In genomic region chr17:56592487-56593072, GRCh38 we compare ENCODE assay signal across 7 cellular contexts. TPM values are rescaled to one million over a fixed set of nuclear protein-coding genes. Genes with fewer than 3 reads are reported as not detected.
DNase-seq lines count a peak whose midpoint lies in the region; ATAC-seq, FAIRE-seq and TF ChIP-seq lines count a peak whose summit lies in the region.

No MANE protein-coding gene starts in this region.

- peak overlapping the region; percentile 6 to 19 for H3K18ac ChIP-seq in mesenchymal stem cell (ENCODE audit: low read depth in 1 of 2, low read length in 2 of 2)

- no peak for TF ChIP-seq POLR2A in GM12891 (IDR thresholded peaks at IDR 0.05; ENCODE audit: low read depth, low read length)

- no peaks in the 10 kb centered on the region for H3K36me3 ChIP-seq in effector memory CD4-positive, alpha-beta T cell (ENCODE audit: control insufficient read depth, insufficient read depth, low read length)
- no peaks in the 10 kb centered on the region for H3K36me3 ChIP-seq in mesenchymal stem cell (ENCODE audit: control insufficient read depth in 1 of 2, insufficient read depth in 2 of 2, low read depth in 1 of 2, low read length in 2 of 2)

- H4K8ac ChIP-seq in mesenchymal stem cell (ENCODE audit: low read length) = peak overlapping the region; percentile 12

- WGBS in mesenchymal stem cell = under 1% methylated on average over 42 of the region's 43 CpGs

- no peak overlapping the region for H2BK15ac ChIP-seq in mesenchymal stem cell (ENCODE audit: low read depth, poor library complexity, severe bottlenecking)

- peak overlapping the region; percentile 91 for H3K4me2 ChIP-seq in mesenchymal stem cell (ENCODE audit: low read length, poor library complexity, severe bottlenecking)

- peak overlapping the region in 1 of 2 experiments; percentile 22 for H3K14ac ChIP-seq in mesenchymal stem cell (ENCODE audit: low read length in 2 of 2)

- H2BK5ac ChIP-seq in mesenchymal stem cell (ENCODE audit: low read depth, low read length, poor library complexity, severe bottlenecking) = no peak overlapping the region

- no peak overlapping the region for H2AK5ac ChIP-seq in mesenchymal stem cell (ENCODE audit: low read length, severe bottlenecking)

- peak overlapping the region; percentile 81 for H4K91ac ChIP-seq in mesenchymal stem cell (ENCODE audit: low read length)

- no peak overlapping the region for H3K4ac ChIP-seq in mesenchymal stem cell (ENCODE audit: low read depth in 1 of 2, low read length in 2 of 2)

- no peak overlapping the region for H2BK12ac ChIP-seq in mesenchymal stem cell (ENCODE audit: low read length in 2 of 2)

- no peak overlapping the region for H2AFZ ChIP-seq in mesenchymal stem cell (ENCODE audit: low read depth, low read length)

- peak; percentile 81 for DNase-seq in GM12891 (ENCODE audit: insufficient read length, low spot score)
- peak; percentile 41 for DNase-seq in NCI-H446 treated with DMSO at 0.1 percent for 48 hours (lab: John Stamatoyannopoulos, UW)
- DNase-seq in activated CD4-positive, alpha-beta T cell treated with anti-CD3 and anti-CD28 coated beads, Interleukin-2, amount 50 U/mL, for 4 hours = peak; percentile 53 to 55
- DNase-seq in effector memory CD4-positive, alpha-beta T cell = peak in 2 of 3 donors; percentile 8 to 18
- DNase-seq in mesenchymal stem cell = peak; percentile 82
- DNase-seq in stimulated activated CD8-positive, alpha-beta memory T cell treated with anti-CD3 and anti-CD28 coated beads, Interleukin-12 subunit alpha, Interleukin-12 subunit beta, amount 100 ng/mL, for 4 hours (ENCODE audit: low read depth) = peak; percentile 58

- peak overlapping the region; percentile 64 for H3K4me3 ChIP-seq in effector memory CD4-positive, alpha-beta T cell (ENCODE audit: insufficient read depth, low read depth, low read length, poor library complexity, severe bottlenecking)
- peak overlapping the region; percentile 62 to 72 for H3K4me3 ChIP-seq in mesenchymal stem cell (ENCODE audit: insufficient read depth in 1 of 2, low read depth in 1 of 2, low read length in 2 of 2)

- H3K9me3 ChIP-seq in effector memory CD4-positive, alpha-beta T cell (ENCODE audit: control insufficient read depth, low read length) = no peaks in the 10 kb centered on the region
- no peaks in the 10 kb centered on the region for H3K9me3 ChIP-seq in mesenchymal stem cell (ENCODE audit: control insufficient read depth, low read length)

- H3K27me3 ChIP-seq in effector memory CD4-positive, alpha-beta T cell (replicated peaks; ENCODE audit: control insufficient read depth, insufficient read depth, low read length, poor library complexity, severe bottlenecking) = peaks cover 39% of the 10 kb centered on the region
- peaks cover 46 to 77% of the 10 kb centered on the region in 2 experiments for H3K27me3 ChIP-seq in mesenchymal stem cell (ENCODE audit: control insufficient read depth in 1 of 2, insufficient read depth in 1 of 2, low read length in 2 of 2)

- peak; percentile 59 for FAIRE-seq in GM12891 (lab: Jason Lieb, UNC)

- no peak overlapping the region for H3K9ac ChIP-seq in mesenchymal stem cell (ENCODE audit: low read length)

- peaks cover 21% of the 10 kb centered on the region for H3K4me1 ChIP-seq in effector memory CD4-positive, alpha-beta T cell (ENCODE audit: control insufficient read depth, insufficient read depth, low read length, poor library complexity, severe bottlenecking)
- peaks cover 34% of the 10 kb centered on the region for H3K4me1 ChIP-seq in mesenchymal stem cell (ENCODE audit: control insufficient read depth, insufficient read depth, low read depth, low read length)

- no peak overlapping the region for H3K27ac ChIP-seq in effector memory CD4-positive, alpha-beta T cell (ENCODE audit: insufficient read depth, low read length, poor library complexity, severe bottlenecking)
- no peak overlapping the region for H3K27ac ChIP-seq in mesenchymal stem cell (ENCODE audit: low read length, poor library complexity, severe bottlenecking)

- peak; percentile 59 for ATAC-seq in HG02884 (IDR thresholded peaks at IDR 0.05; ENCODE audit: unreplicated experiment)

- no peak overlapping the region for H2BK120ac ChIP-seq in mesenchymal stem cell (ENCODE audit: low read depth, low read length)

- H3K79me1 ChIP-seq in mesenchymal stem cell (replicated peaks; ENCODE audit: low read length, poor library complexity, severe bottlenecking) = peaks cover 4% of the 10 kb centered on the region

- H3K23ac ChIP-seq in mesenchymal stem cell (ENCODE audit: low read length in 2 of 2) = peak overlapping the region in 1 of 2 experiments; percentile 89

TF ChIP-seq in GM12891, 5 proteins besides CTCF, POLR2A, EP300 and RAD21:
- TF ChIP-seq SPI1 (IDR thresholded peaks at IDR 0.05; ENCODE audit: low read depth, low read length) (no peak), POU2F2 (IDR thresholded peaks at IDR 0.05; ENCODE audit: low read depth, low read length) (no peak), TAF1 (IDR thresholded peaks at IDR 0.05; ENCODE audit: low read depth, low read length) (no peak), PAX5 (IDR thresholded peaks at IDR 0.05; ENCODE audit: insufficient read depth, low read length, severe bottlenecking) (no peak), POLR2AphosphoS5 (IDR thresholded peaks at IDR 0.05; ENCODE audit: low read depth, low read length) (no peak)

RNA-seq across cellular contexts. Expression of gene NOG, which starts 0.9 kb away (rescaled TPM):
- polyA plus RNA-seq in GM12891 (2012; ENCODE audit: low read depth, missing spikeins) = not detected
- polyA plus RNA-seq in mesenchymal stem cell (2013, experiment 1 of 2) = 8.7 TPM
- polyA plus RNA-seq in mesenchymal stem cell (2013, experiment 2 of 2) = 9.5 TPM

Comparison
In these comparisons a context has a peak if more than half of its experiments do, and no peak if none do; other contexts are left out.
1. DNase-seq: peak in every context shown above with its lines; median percentile 82 in mesenchymal stem cell; 81 in GM12891; 58 in stimulated activated CD8-positive, alpha-beta memory T cell treated with anti-CD3 and anti-CD28 coated beads, Interleukin-12 subunit alpha, Interleukin-12 subunit beta, amount 100 ng/mL, for 4 hours; 54 in activated CD4-positive, alpha-beta T cell treated with anti-CD3 and anti-CD28 coated beads, Interleukin-2, amount 50 U/mL, for 4 hours; 41 in NCI-H446 treated with DMSO at 0.1 percent for 48 hours; 13 in effector memory CD4-positive, alpha-beta T cell.